11 cellular contexts compared by ENCODE assay signal in genomic region chr16:3000540-3000939, GRCh38. TPM values are rescaled to one million over a fixed set of nuclear protein-coding genes. Genes with fewer than 3 reads are reported as not detected.
"Had no signal": no experiment of that assay in that cellular context is flagged by ENCODE, and none has a peak within 500 bp of the region (broad histone marks: within the 10 kb centered on the region; RNA-seq: fewer than 3 reads in every experiment).

No MANE protein-coding gene starts in this region.

- DNase-seq: GM23248, GOT3, HCEC 1CT, HFFc6, KBM-7 had no signal

- H3K4me3 ChIP-seq: GM23248 had no signal

- FAIRE-seq: H54, HepG2 had no signal

- H3K4me3 Mint-ChIP-seq: H9, HFFc6, IgD-negative memory B cell had no signal

- H3K9me3 Mint-ChIP-seq: H9, HFFc6, IgD-negative memory B cell had no signal

- ATAC-seq: HepG2 had no signal

- H2AFZ ChIP-seq: GM23248 had no signal

- H3K27ac Mint-ChIP-seq: H9, HFFc6 had no signal

- H3K9ac ChIP-seq: GM23248 had no signal

- H3K27ac ChIP-seq: GM23248, HL-60 had no signal

RNA-seq across cellular contexts. Expression of gene CLDN9, which starts 12.2 kb away (rescaled TPM):
- total RNA-seq: GM23248, HFFc6, HT1080 had no signal
- polyA plus RNA-seq: IgD-negative memory B cell had no signal

RNA-seq across cellular contexts. Expression of gene CLDN6, which starts 17.4 kb away (rescaled TPM):
- total RNA-seq: GM23248, HT1080 had no signal
- polyA plus RNA-seq: IgD-negative memory B cell had no signal
